Comparison of ENCODE assay signal across 8 cellular contexts in the genomic region with DNA sequence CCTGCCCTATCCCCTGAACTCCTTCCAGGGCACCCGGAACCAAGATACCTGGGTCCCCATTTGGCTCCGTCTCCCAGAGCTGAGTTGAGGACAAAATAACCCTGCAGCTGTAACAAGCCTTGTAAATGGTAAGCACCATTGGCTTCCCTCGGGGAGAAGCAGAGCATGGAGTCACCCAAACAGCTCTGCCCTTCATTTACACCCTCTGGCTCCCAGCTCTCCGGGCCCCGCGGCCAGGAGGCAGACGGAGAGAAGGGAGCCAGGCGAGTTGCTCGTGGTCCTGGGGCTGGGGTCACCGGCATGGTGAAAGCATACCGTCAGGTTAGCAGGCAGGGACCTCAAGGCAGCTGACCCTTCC. TPM values are rescaled to one million over a fixed set of nuclear protein-coding genes. Genes with fewer than 3 reads are reported as not detected.
DNase-seq lines count a peak whose midpoint lies in the region; ATAC-seq, FAIRE-seq and TF ChIP-seq lines count a peak whose summit lies in the region.

No MANE protein-coding gene starts in this region.

- no peaks in the 10 kb centered on the region for H3K27me3 Mint-ChIP-seq in Caco-2 (ENCODE audit: insufficient read depth, unreplicated experiment)

- H3K9me3 ChIP-seq in Caco-2 (no peaks in the 10 kb centered on the region), NT2/D1 (ENCODE audit: insufficient read depth, low read length) (no peaks in the 10 kb centered on the region), endothelial cell of umbilical vein (replicated peaks; ENCODE audit: control insufficient read depth, insufficient read depth, low read length) (no peaks in the 10 kb centered on the region), pancreas (no peaks in the 10 kb centered on the region)

- TF ChIP-seq CTCF in Caco-2 (IDR thresholded peaks at IDR 0.05; ENCODE audit: insufficient read depth in 1 of 2, low read depth in 1 of 2, low read length in 1 of 2, severe bottlenecking in 1 of 2, unreplicated experiment in 1 of 2) (no peak), endothelial cell of umbilical vein (IDR thresholded peaks at IDR 0.05; ENCODE audit: extremely low read depth in 1 of 2, insufficient read depth in 1 of 2, low read depth in 1 of 2, low read length in 2 of 2) (no peak), pancreas (IDR thresholded peaks at IDR 0.05) (no peak)

- FAIRE-seq in endothelial cell of umbilical vein (lab: Jason Lieb, UNC) = no peak
- no peak for FAIRE-seq in pancreas (lab: Jason Lieb, UNC)

- dilution Hi-C loops in endothelial cell of umbilical vein (cut with MboI; ENCODE audit: extremely low pct_ligation_motif_present, low sequenced_read_pairs) = no loop called here

- H3K27ac ChIP-seq in endothelial cell of umbilical vein (ENCODE audit: insufficient read depth, low read depth, low read length) (no peak overlapping the region), pancreas (peak overlapping the region in 3 of 4 donors; percentile 83 to 94 (median 88))

- H4K20me1 ChIP-seq in endothelial cell of umbilical vein (replicated peaks; ENCODE audit: control insufficient read depth, extremely low read depth, insufficient read depth, low read length) = no peaks in the 10 kb centered on the region

- H3K4me1 ChIP-seq in Caco-2 (peaks cover 14% of the 10 kb centered on the region), NT2/D1 (ENCODE audit: insufficient read depth, insufficient read length) (peaks cover 12% of the 10 kb centered on the region), endothelial cell of umbilical vein (ENCODE audit: control insufficient read depth, extremely low read depth, insufficient read depth, low read length) (peaks cover 20% of the 10 kb centered on the region), pancreas (peaks cover 0 to 9% (median 0%) of the 10 kb centered on the region in 3 donors)

- POLR2A ChIA-PET in Caco-2 (lab: Charles Lee) = interaction anchor here (0.6 to 1.9 kb wide), 3 partner anchors 54 to 838 kb away, joined by 3 to 8 read pairs (median 7); a partner anchor contains a TSS
- POLR2A ChIA-PET in endothelial cell of umbilical vein (lab: Charles Lee) = no interaction called here

- H3K27ac Mint-ChIP-seq in Caco-2 (ENCODE audit: unreplicated experiment) = no peak overlapping the region

- H3K9me3 Mint-ChIP-seq in Caco-2 (ENCODE audit: unreplicated experiment) = no peaks in the 10 kb centered on the region

- 59 to 62% methylated on average over 9 to 11 of the region's 11 CpGs for WGBS in pancreas, 2 donors

- no peak for DNase-seq in Caco-2
- DNase-seq in NT2/D1 (ENCODE audit: low read depth, low spot score) = no peak
- no peak for DNase-seq in endothelial cell of umbilical vein (ENCODE audit: low read depth, low spot score)
- no peak for DNase-seq in pancreas
- DNase-seq in NCI-H2196 treated with DMSO at 0.1 percent for 48 hours (lab: John Stamatoyannopoulos, UW; ENCODE audit: unreplicated experiment) = no peak
- no peak for DNase-seq in NOMO-1 (lab: John Stamatoyannopoulos, UW; ENCODE audit: unreplicated experiment in 2 of 2)
- DNase-seq in SW 1271 (lab: John Stamatoyannopoulos, UW) = no peak

- CTCF ChIA-PET in Caco-2 (lab: Charles Lee) (interaction anchor here (0.9 to 3.2 kb wide), 6 partner anchors 11 to 68 kb away, joined by 3 to 23 read pairs (median 4); a partner anchor contains a TSS), endothelial cell of umbilical vein (lab: Charles Lee) (interaction anchor here (1.2 to 2.5 kb wide), 8 partner anchors 12 to 131 kb away, joined by 3 to 19 read pairs (median 8); a partner anchor contains a TSS)

- H3K79me2 ChIP-seq in endothelial cell of umbilical vein (ENCODE audit: control insufficient read depth, insufficient read depth, low read length) = no peaks in the 10 kb centered on the region

- peak overlapping the region; percentile 68 for H3K9ac ChIP-seq in NT2/D1 (ENCODE audit: insufficient read length, low read depth)
- no peak overlapping the region for H3K9ac ChIP-seq in endothelial cell of umbilical vein (replicated peaks; ENCODE audit: extremely low read depth, insufficient read depth, low read length)

- intact Hi-C loops in Caco-2 (cut with micrococcal nuclease; ENCODE audit: unreplicated experiment) = no loop called here
- intact Hi-C loops in endothelial cell of umbilical vein (cut with micrococcal nuclease) = loop anchor here (1.0 kb wide), 1 partner anchor 35 kb away; no protein-coding TSS in a partner anchor
- intact Hi-C loops in pancreas (cut with DNase I) = no loop called here

- H3K4me3 ChIP-seq in Caco-2 (ENCODE audit: low read depth, low read length) (peak overlapping the region; percentile 62), NT2/D1 (ENCODE audit: insufficient read length, low read depth) (peak overlapping the region; percentile 47), endothelial cell of umbilical vein (replicated peaks in 1 of 3; ENCODE audit: insufficient read depth in 1 of 3, low read depth in 1 of 3, low read length in 3 of 3) (peak overlapping the region in 1 of 3 experiments; percentile 70), pancreas (peak overlapping the region in 2 of 4 donors; percentile 93 to 95)

- H3K36me3 ChIP-seq in Caco-2 (ENCODE audit: control insufficient read depth, insufficient read depth, low read length) (no peaks in the 10 kb centered on the region), NT2/D1 (ENCODE audit: insufficient read depth, insufficient read length, low read length) (no peaks in the 10 kb centered on the region), endothelial cell of umbilical vein (ENCODE audit: control insufficient read depth in 2 of 2, extremely low read depth in 1 of 2, insufficient read depth in 2 of 2, low read length in 2 of 2) (no peaks in the 10 kb centered on the region), pancreas (no peaks in the 10 kb centered on the region)

- peak overlapping the region; percentile 91 for H2AFZ ChIP-seq in endothelial cell of umbilical vein (ENCODE audit: low read depth, low read length)

- peak overlapping the region; percentile 75 for H3K4me3 Mint-ChIP-seq in Caco-2 (ENCODE audit: unreplicated experiment)

- no peak for TF ChIP-seq POLR2A in endothelial cell of umbilical vein (IDR thresholded peaks at IDR 0.05; ENCODE audit: low read depth, low read length)

- H3K4me2 ChIP-seq in endothelial cell of umbilical vein (ENCODE audit: insufficient read depth, low read length) = peak overlapping the region; percentile 72

- H3K4me1 Mint-ChIP-seq in Caco-2 (ENCODE audit: low read depth, unreplicated experiment) = peaks cover 7% of the 10 kb centered on the region

- no TSS peak for BruUV-seq in Caco-2 (replicated peaks; lab: Mats Ljungman, UMichigan)
- no TSS peak for BruUV-seq in endothelial cell of umbilical vein (replicated peaks; lab: Mats Ljungman, UMichigan)

- H3K36me3 Mint-ChIP-seq in Caco-2 (ENCODE audit: insufficient read depth, unreplicated experiment) = no peaks in the 10 kb centered on the region

- no peak for ATAC-seq in pancreas
- no peak for ATAC-seq in HG02610 (IDR thresholded peaks at IDR 0.05; ENCODE audit: unreplicated experiment)

- H3K27me3 ChIP-seq in Caco-2 (replicated peaks; ENCODE audit: control insufficient read depth, insufficient read depth, low read length) (no peaks in the 10 kb centered on the region), NT2/D1 (ENCODE audit: insufficient read depth, insufficient read length) (peaks cover 6% of the 10 kb centered on the region), endothelial cell of umbilical vein (ENCODE audit: control insufficient read depth in 2 of 2, insufficient read depth in 2 of 2, low read length in 2 of 2) (no peaks in the 10 kb centered on the region), pancreas (no peaks in the 10 kb centered on the region)

- H3K9me1 ChIP-seq in endothelial cell of umbilical vein (replicated peaks; ENCODE audit: control insufficient read depth, extremely low read depth, insufficient read depth, low read length) = no peaks in the 10 kb centered on the region

RNA-seq across cellular contexts. Expression of a gene that starts 2.1 kb away (rescaled TPM):
- total RNA-seq in Caco-2 (2022) (3.8 and 3.9 TPM in 2 replicates), endothelial cell of umbilical vein (4.9 and 5.5 TPM in 2 replicates), pancreas (10 to 100 TPM in 3 of 6 donors, 1 to 10 TPM in 3; 6.5 to 16.2 (median 10.1) TPM)
- polyA plus RNA-seq in endothelial cell of umbilical vein (6.6 and 8.4 TPM in 2 replicates), pancreas (10 to 100 TPM; 27.4 to 49.4 TPM)
- polyA plus RNA-seq in endothelial cell of umbilical vein (2011; cell fraction: cytosol; rRNA removed) = 3.7 and 4.9 TPM in 2 replicates
- polyA plus RNA-seq in endothelial cell of umbilical vein (2011; cell fraction: nucleus; rRNA removed) = 3.6 and 4.2 TPM in 2 replicates
- 4.1 and 5.2 TPM in 2 replicates for polyA plus RNA-seq in endothelial cell of umbilical vein (2012)
- 4.0 and 4.9 TPM in 2 replicates for polyA minus RNA-seq in endothelial cell of umbilical vein
- polyA minus RNA-seq in endothelial cell of umbilical vein (2011; cell fraction: cytosol; rRNA and poly(A)+ RNA removed) = 8.7 TPM
- polyA minus RNA-seq in endothelial cell of umbilical vein (2011; cell fraction: nucleus; rRNA and poly(A)+ RNA removed) = 3.2 TPM in 2 replicates

RNA-seq across cellular contexts. Expression of a gene that starts 13.9 kb away (rescaled TPM):
- total RNA-seq in Caco-2 (2022) (8.9 and 12.2 TPM in 2 replicates), endothelial cell of umbilical vein (not detected in 2 replicates), pancreas (10 to 100 TPM in 1 of 6 donors, 1 to 10 TPM in 5; 1.0 to 24.4 (median 3.2) TPM)
- polyA plus RNA-seq in endothelial cell of umbilical vein (not detected in 2 replicates), pancreas (10 to 100 TPM in 1 of 2 donors, 1 to 10 TPM in 1; 1.5 to 33.6 TPM)
- polyA plus RNA-seq in endothelial cell of umbilical vein (2011; cell fraction: cytosol; rRNA removed) = not detected in 2 replicates
- not detected in 2 replicates for polyA plus RNA-seq in endothelial cell of umbilical vein (2011; cell fraction: nucleus; rRNA removed)
- polyA plus RNA-seq in endothelial cell of umbilical vein (2012) = not detected in 2 replicates
- polyA minus RNA-seq in endothelial cell of umbilical vein = not detected in 2 replicates
- polyA minus RNA-seq in endothelial cell of umbilical vein (2011; cell fraction: cytosol; rRNA and poly(A)+ RNA removed) = not detected
- not detected in 2 replicates for polyA minus RNA-seq in endothelial cell of umbilical vein (2011; cell fraction: nucleus; rRNA and poly(A)+ RNA removed)

RNA-seq across cellular contexts. Expression of a gene that starts 46.4 kb away (rescaled TPM):
- total RNA-seq in Caco-2 (2022) (4.1 and 4.3 TPM in 2 replicates), endothelial cell of umbilical vein (4.4 and 5.3 TPM in 2 replicates), pancreas (1 to 10 TPM; 2.1 to 5.2 (median 2.7) TPM)
- polyA plus RNA-seq in endothelial cell of umbilical vein (5.2 and 5.7 TPM in 2 replicates), pancreas (1 to 10 TPM; 6.6 to 7.8 TPM)
- polyA plus RNA-seq in endothelial cell of umbilical vein (2011; cell fraction: cytosol; rRNA removed) = 3.7 and 4.9 TPM in 2 replicates
- 5.9 and 6.0 TPM in 2 replicates for polyA plus RNA-seq in endothelial cell of umbilical vein (2011; cell fraction: nucleus; rRNA removed)
- polyA plus RNA-seq in endothelial cell of umbilical vein (2012) = 1.7 and 2.2 TPM in 2 replicates
- polyA minus RNA-seq in endothelial cell of umbilical vein = 1.7 and 4.1 TPM in 2 replicates
- 1.0 TPM for polyA minus RNA-seq in endothelial cell of umbilical vein (2011; cell fraction: cytosol; rRNA and poly(A)+ RNA removed)
- polyA minus RNA-seq in endothelial cell of umbilical vein (2011; cell fraction: nucleus; rRNA and poly(A)+ RNA removed) = 1.9 and 2.6 TPM in 2 replicates

RNA-seq across cellular contexts. Expression of a gene that starts 47.3 kb away (rescaled TPM):
- total RNA-seq in Caco-2 (2022) = 1.8 and 2.8 TPM in 2 replicates
- total RNA-seq in endothelial cell of umbilical vein = 2.2 and 3.3 TPM in 2 replicates
- 1.0 and 1.5 TPM in 2 replicates for polyA plus RNA-seq in endothelial cell of umbilical vein
- 0.09 and 0.75 TPM in 2 replicates for polyA plus RNA-seq in endothelial cell of umbilical vein (2011; cell fraction: cytosol; rRNA removed)
- polyA plus RNA-seq in endothelial cell of umbilical vein (2011; cell fraction: nucleus; rRNA removed) = 9.7 and 13.7 TPM in 2 replicates
- 0.75 and 1.1 TPM in 2 replicates for polyA plus RNA-seq in endothelial cell of umbilical vein (2012)
- polyA minus RNA-seq in endothelial cell of umbilical vein = 0.75 and 2.0 TPM in 2 replicates
- polyA minus RNA-seq in endothelial cell of umbilical vein (2011; cell fraction: cytosol; rRNA and poly(A)+ RNA removed) = not detected
- 5.9 TPM in 1 of 2 replicates, not detected in the other for polyA minus RNA-seq in endothelial cell of umbilical vein (2011; cell fraction: nucleus; rRNA and poly(A)+ RNA removed)
- 1 to 10 TPM in 4 of 6 donors, under 1 TPM in 2; 0.88 to 5.7 (median 1.3) TPM for total RNA-seq in pancreas
- 1 to 10 TPM; 2.6 to 2.7 TPM for polyA plus RNA-seq in pancreas

RNA-seq across cellular contexts. Expression of a gene that starts 54.2 kb away (rescaled TPM):
- total RNA-seq in Caco-2 (2022) (224 and 260 TPM in 2 replicates), endothelial cell of umbilical vein (220 and 233 TPM in 2 replicates), pancreas (10 to 100 TPM; 48.6 to 86.2 (median 66.8) TPM)
- polyA plus RNA-seq in endothelial cell of umbilical vein (435 and 527 TPM in 2 replicates), pancreas (100 to 1,000 TPM; 123 to 196 TPM)
- 495 and 684 TPM in 2 replicates for polyA plus RNA-seq in endothelial cell of umbilical vein (2011; cell fraction: cytosol; rRNA removed)
- polyA plus RNA-seq in endothelial cell of umbilical vein (2011; cell fraction: nucleus; rRNA removed) = 216 and 226 TPM in 2 replicates
- 236 and 361 TPM in 2 replicates for polyA plus RNA-seq in endothelial cell of umbilical vein (2012)
- polyA minus RNA-seq in endothelial cell of umbilical vein = 98.5 and 115 TPM in 2 replicates
- 66.2 TPM for polyA minus RNA-seq in endothelial cell of umbilical vein (2011; cell fraction: cytosol; rRNA and poly(A)+ RNA removed)
- 9.3 and 23.8 TPM in 2 replicates for polyA minus RNA-seq in endothelial cell of umbilical vein (2011; cell fraction: nucleus; rRNA and poly(A)+ RNA removed)
